In genomic region chr1:207321045-207321789, GRCh38 we compare ENCODE assay signal across 8 cellular contexts. TPM values are rescaled to one million over a fixed set of nuclear protein-coding genes. Genes with fewer than 3 reads are reported as not detected.
DNase-seq lines count a peak whose midpoint lies in the region; ATAC-seq and TF ChIP-seq lines count a peak whose summit lies in the region.

A gene with protein sequence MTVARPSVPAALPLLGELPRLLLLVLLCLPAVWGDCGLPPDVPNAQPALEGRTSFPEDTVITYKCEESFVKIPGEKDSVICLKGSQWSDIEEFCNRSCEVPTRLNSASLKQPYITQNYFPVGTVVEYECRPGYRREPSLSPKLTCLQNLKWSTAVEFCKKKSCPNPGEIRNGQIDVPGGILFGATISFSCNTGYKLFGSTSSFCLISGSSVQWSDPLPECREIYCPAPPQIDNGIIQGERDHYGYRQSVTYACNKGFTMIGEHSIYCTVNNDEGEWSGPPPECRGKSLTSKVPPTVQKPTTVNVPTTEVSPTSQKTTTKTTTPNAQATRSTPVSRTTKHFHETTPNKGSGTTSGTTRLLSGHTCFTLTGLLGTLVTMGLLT (plus strand): TSS chr1:207321678. CDS start chr1:207321766, 88 bp downstream.

- H3K4me3 Mint-ChIP-seq in activated CD4-positive, alpha-beta T cell treated with anti-CD3 and anti-CD28 coated beads, Interleukin-2, amount 10 ng/mL, durations not matched to agents 24 days and 14 days: peak within 1 kb of the TSS; percentile 98

- H3K27ac ChIP-seq in colonic mucosa: peak within 1 kb of the TSS; percentile 95
- H3K27ac ChIP-seq in layer of hippocampus (ENCODE audit: low read depth, low read length): peak within 1 kb of the TSS; percentile 88

- intact Hi-C loops in activated CD4-positive, alpha-beta T cell treated with anti-CD3 and anti-CD28 coated beads, Interleukin-2, amount 10 ng/mL, durations not matched to agents 24 days and 14 days (cut with micrococcal nuclease): loop anchor here (1.0 to 2.0 kb wide), 9 partner anchors 15 to 398 kb away; partner anchors contain the start of gene YOD1
- intact Hi-C loops in colonic mucosa (cut with DNase I): no loop called here

- H3K9me3 ChIP-seq in colonic mucosa: no peaks in the 10 kb centered on the region

- peaks cover 6% of the 10 kb centered on the region for H3K4me1 ChIP-seq in colonic mucosa

- DNase-seq in Ammon's horn (ENCODE audit: low spot score) (peak; percentile 94), NCI-H524 (lab: John Stamatoyannopoulos, UW) (peak; percentile 71 to 89), colonic mucosa (peak; percentile 97)
- peak; percentile 100 for DNase-seq in activated CD4-positive, alpha-beta T cell treated with anti-CD3 and anti-CD28 coated beads, Interleukin-2, amount 10 ng/mL, durations not matched to agents 24 days and 14 days
- peak; percentile 84 to 90 for DNase-seq in stimulated activated CD4-positive, alpha-beta T cell treated with anti-CD3 and anti-CD28 coated beads, Interleukin-1b, Interleukin-23, amount 100 ng/mL, for 4 hours (ENCODE audit: low read depth in 2 of 2)

- H3K9ac ChIP-seq in colonic mucosa (ENCODE audit: low read depth in 2 of 2, low read length in 2 of 2): peak within 1 kb of the TSS; percentile 85 to 93

- no peaks in the 10 kb centered on the region for H3K36me3 ChIP-seq in colonic mucosa

- no peak for TF ChIP-seq CTCF in colonic mucosa (IDR thresholded peaks at IDR 0.05)

- peaks cover 7% of the 10 kb centered on the region for H3K9me3 Mint-ChIP-seq in activated CD4-positive, alpha-beta T cell treated with anti-CD3 and anti-CD28 coated beads, Interleukin-2, amount 10 ng/mL, durations not matched to agents 24 days and 14 days

- ATAC-seq in GM19035 (IDR thresholded peaks at IDR 0.05; ENCODE audit: unreplicated experiment) (peak; percentile 94), HG03354 (IDR thresholded peaks at IDR 0.05; ENCODE audit: poor library complexity, severe bottlenecking, unreplicated experiment) (peak; percentile 92)

- no peaks in the 10 kb centered on the region for H3K27me3 ChIP-seq in colonic mucosa
- no peaks in the 10 kb centered on the region for H3K27me3 ChIP-seq in layer of hippocampus (ENCODE audit: control insufficient read depth, insufficient read depth, low read length)

- peaks cover 35% of the 10 kb centered on the region for H3K4me1 Mint-ChIP-seq in activated CD4-positive, alpha-beta T cell treated with anti-CD3 and anti-CD28 coated beads, Interleukin-2, amount 10 ng/mL, durations not matched to agents 24 days and 14 days

- H3K4me3 ChIP-seq in colonic mucosa: peak within 1 kb of the TSS; percentile 91

- H3K36me3 Mint-ChIP-seq in activated CD4-positive, alpha-beta T cell treated with anti-CD3 and anti-CD28 coated beads, Interleukin-2, amount 10 ng/mL, durations not matched to agents 24 days and 14 days (ENCODE audit: low read depth): peaks cover 31% of the 10 kb centered on the region

- peaks cover 3% of the 10 kb centered on the region for H3K27me3 Mint-ChIP-seq in activated CD4-positive, alpha-beta T cell treated with anti-CD3 and anti-CD28 coated beads, Interleukin-2, amount 10 ng/mL, durations not matched to agents 24 days and 14 days

- peak within 1 kb of the TSS; percentile 100 for H3K27ac Mint-ChIP-seq in activated CD4-positive, alpha-beta T cell treated with anti-CD3 and anti-CD28 coated beads, Interleukin-2, amount 10 ng/mL, durations not matched to agents 24 days and 14 days

RNA-seq across cellular contexts. Expression of the gene that starts here (rescaled TPM):
- total RNA-seq in activated CD4-positive, alpha-beta T cell treated with anti-CD3 and anti-CD28 coated beads, Interleukin-2, amount 10 ng/mL, durations not matched to agents 24 days and 14 days: 133 and 142 TPM in 2 replicates
- 10 to 100 TPM; 49.4 to 70.7 TPM for total RNA-seq in colonic mucosa

Comparison
In these comparisons a context has a peak if more than half of its experiments do, and no peak if none do; other contexts are left out.
1. Peak in every context shown above with its lines: DNase-seq, ATAC-seq, H3K4me3 ChIP-seq and H3K27ac ChIP-seq.